ENCODE assay signal across 10 cellular contexts in the genomic region with DNA sequence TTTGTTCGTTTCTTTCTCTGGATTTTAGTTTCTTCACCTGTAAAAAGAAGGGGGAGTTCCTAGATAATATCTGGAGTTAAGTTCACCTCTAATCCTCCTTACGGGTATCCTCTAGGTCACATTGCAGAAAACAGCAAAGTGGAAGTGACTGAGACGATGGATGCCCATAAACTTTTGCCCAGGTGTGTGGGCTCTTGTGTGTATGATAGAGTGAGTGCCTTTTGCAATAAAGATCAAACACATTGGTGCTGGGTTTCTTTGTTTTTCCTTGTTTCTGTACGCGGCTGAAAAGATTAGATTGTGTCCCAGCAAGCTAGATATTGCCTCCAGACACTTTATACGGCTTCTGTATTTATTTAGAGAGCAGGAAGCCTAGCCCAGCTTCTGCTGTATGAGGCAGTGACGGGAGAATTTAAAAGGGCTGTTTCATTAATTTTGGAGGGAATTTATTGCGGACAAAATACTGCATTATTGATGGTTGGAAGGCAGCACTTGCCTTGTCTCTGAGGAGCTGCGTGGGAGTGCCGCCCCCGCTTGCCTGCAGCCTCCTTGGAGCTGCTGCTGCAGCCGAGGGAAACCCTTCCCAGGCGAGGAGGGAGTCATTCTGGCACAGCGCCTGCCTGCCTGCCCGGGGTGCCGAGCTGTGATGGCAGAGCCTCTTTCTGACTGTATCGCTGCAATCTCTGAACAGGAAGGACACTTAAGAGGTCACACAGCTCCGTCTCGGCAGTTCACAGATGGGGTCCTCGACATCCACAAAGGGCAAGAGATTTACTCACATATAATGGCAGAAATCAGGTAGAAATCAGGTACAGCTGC. TPM values are rescaled to one million over a fixed set of nuclear protein-coding genes. Genes with fewer than 3 reads are reported as not detected.
A peak's percentile ranks its signal among the peaks of the same experiment; 100 is the strongest.
DNase-seq lines count a peak whose midpoint lies in the region; ATAC-seq, FAIRE-seq and TF ChIP-seq lines count a peak whose summit lies in the region.
"Had no signal": no experiment of that assay in that cellular context is flagged by ENCODE, and none has a peak within 500 bp of the region (broad histone marks: within the 10 kb centered on the region; RNA-seq: fewer than 3 reads in every experiment).

No MANE protein-coding gene starts in this region.

- H2AFZ ChIP-seq in keratinocyte (ENCODE audit: control insufficient read depth, low read length) = peak overlapping the region; percentile 50

- TF ChIP-seq CTCF in astrocyte of the cerebellum (IDR thresholded peaks at IDR 0.05; ENCODE audit: low read depth, low read length, missing control alignments) (no peak), keratinocyte (optimal IDR thresholded peaks at IDR 0.05 in 1 of 3, IDR thresholded peaks at IDR 0.05 in 1 of 3, conservative IDR thresholded peaks at IDR 0.05 in 1 of 3; ENCODE audit: extremely low read depth in 1 of 3, insufficient read depth in 2 of 3, low read length in 3 of 3) (no peak), uterus (IDR thresholded peaks at IDR 0.05) (no peak), ascending aorta (IDR thresholded peaks at IDR 0.05) (no peak)

- H3K79me2 ChIP-seq in keratinocyte (ENCODE audit: control insufficient read depth, insufficient read depth, low read length) = no peaks in the 10 kb centered on the region

- FAIRE-seq in keratinocyte (lab: Jason Lieb, UNC) = no peak

- H3K4me3 ChIP-seq in astrocyte of the cerebellum (ENCODE audit: low read depth, low read length) (peak overlapping the region; percentile 2), keratinocyte (ENCODE audit: control insufficient read depth in 2 of 3, extremely low read depth in 1 of 3, insufficient read depth in 2 of 3, low read depth in 1 of 3, low read length in 3 of 3) (peak overlapping the region in 2 of 3 experiments; percentile 16), uterus (no peak overlapping the region), ascending aorta (no peak overlapping the region)
- H3K4me3 ChIP-seq: BLaER1 treated with 17β-estradiol and CSF1 and Interleukin-3, amounts not matched to agents 10 nM and 100 nM had no signal

- CTCF ChIA-PET in activated CD4-positive, alpha-beta T cell treated with anti-CD3 and anti-CD28 coated beads for 36 hours (lab: Charles Lee) = no interaction called here
- CTCF ChIA-PET in activated CD4-positive, alpha-beta T cell treated with anti-CD3 and anti-CD28 coated beads, Interleukin-2, amount 10 ng/mL, durations not matched to agents 7 days and 5 days (lab: Charles Lee) = no interaction called here

- H3K27ac ChIP-seq in keratinocyte (ENCODE audit: control insufficient read depth, insufficient read depth, low read length) = no peak overlapping the region
- H3K27ac ChIP-seq in uterus = no peak overlapping the region
- H3K27ac ChIP-seq in ascending aorta = no peak overlapping the region
- H3K27ac ChIP-seq: BLaER1 treated with 17β-estradiol and CSF1 and Interleukin-3, amounts not matched to agents 10 nM and 100 nM; neutrophil had no signal

- no peaks in the 10 kb centered on the region for H3K9me1 ChIP-seq in keratinocyte (ENCODE audit: control insufficient read depth, extremely low read depth, insufficient read depth, low read length)

- DNase-seq in activated CD4-positive, alpha-beta T cell treated with anti-CD3 and anti-CD28 coated beads for 36 hours = peak; percentile 4
- DNase-seq in activated CD4-positive, alpha-beta T cell treated with anti-CD3 and anti-CD28 coated beads, Interleukin-2, amount 10 ng/mL, durations not matched to agents 7 days and 5 days = no peak
- DNase-seq in astrocyte of the cerebellum (ENCODE audit: low read depth) (no peak), keratinocyte (ENCODE audit: low read depth, low spot score) (no peak), uterus (peak; percentile 14 to 23), ascending aorta (ENCODE audit: low spot score in 2 of 2) (no peak)
- no peak for DNase-seq in activated T-helper 1 cell treated with anti-CD3 and anti-CD28 coated beads, Interleukin-12 subunit alpha, Interleukin-12 subunit beta, Interleukin-2, Interleukin-4 antibody, amounts not matched to agents 30 ng/mL and 10 ng/mL and 1 ng/mL, durations not matched to agents 14 hours and 24 hours and 36 hours (ENCODE audit: low spot score)

- H3K4me2 ChIP-seq in keratinocyte (ENCODE audit: control insufficient read depth, extremely low read depth, insufficient read depth, low read depth, low read length) = peak overlapping the region; percentile 62
- H3K4me2 ChIP-seq: BLaER1 treated with 17β-estradiol and CSF1 and Interleukin-3, amounts not matched to agents 10 nM and 100 nM had no signal

- no peak overlapping the region for H3K4me3 Mint-ChIP-seq in activated CD4-positive, alpha-beta T cell treated with anti-CD3 and anti-CD28 coated beads for 36 hours
- no peak overlapping the region for H3K4me3 Mint-ChIP-seq in activated CD4-positive, alpha-beta T cell treated with anti-CD3 and anti-CD28 coated beads, Interleukin-2, amount 10 ng/mL, durations not matched to agents 7 days and 5 days
- no peak overlapping the region for H3K4me3 Mint-ChIP-seq in activated T-helper 1 cell treated with anti-CD3 and anti-CD28 coated beads, Interleukin-12 subunit alpha, Interleukin-12 subunit beta, Interleukin-2, Interleukin-4 antibody, amounts not matched to agents 30 ng/mL and 10 ng/mL and 1 ng/mL, durations not matched to agents 14 hours and 24 hours and 36 hours

- H3K27me3 ChIP-seq in keratinocyte (ENCODE audit: control insufficient read depth, extremely low read depth, insufficient read depth, low read length) (no peaks in the 10 kb centered on the region), uterus (no peaks in the 10 kb centered on the region), ascending aorta (no peaks in the 10 kb centered on the region)
- H3K27me3 ChIP-seq: BLaER1 treated with 17β-estradiol and CSF1 and Interleukin-3, amounts not matched to agents 10 nM and 100 nM; neutrophil had no signal

- in situ Hi-C loops in astrocyte of the cerebellum (cut with HindIII; ENCODE audit: low sequenced_read_pairs) = no loop called here

- no peaks in the 10 kb centered on the region for H4K20me1 ChIP-seq in keratinocyte (ENCODE audit: control insufficient read depth, extremely low read depth, insufficient read depth, low read length)
- H4K20me1 ChIP-seq: BLaER1 treated with 17β-estradiol and CSF1 and Interleukin-3, amounts not matched to agents 10 nM and 100 nM had no signal

- H3K27me3 Mint-ChIP-seq in activated CD4-positive, alpha-beta T cell treated with anti-CD3 and anti-CD28 coated beads for 36 hours = peaks cover 2% of the 10 kb centered on the region
- H3K27me3 Mint-ChIP-seq in activated CD4-positive, alpha-beta T cell treated with anti-CD3 and anti-CD28 coated beads, Interleukin-2, amount 10 ng/mL, durations not matched to agents 7 days and 5 days = no peaks in the 10 kb centered on the region
- no peaks in the 10 kb centered on the region for H3K27me3 Mint-ChIP-seq in activated T-helper 1 cell treated with anti-CD3 and anti-CD28 coated beads, Interleukin-12 subunit alpha, Interleukin-12 subunit beta, Interleukin-2, Interleukin-4 antibody, amounts not matched to agents 30 ng/mL and 10 ng/mL and 1 ng/mL, durations not matched to agents 14 hours and 24 hours and 36 hours (ENCODE audit: insufficient read depth)

- H3K9me3 Mint-ChIP-seq in activated CD4-positive, alpha-beta T cell treated with anti-CD3 and anti-CD28 coated beads for 36 hours (ENCODE audit: low read depth) = no peaks in the 10 kb centered on the region
- no peaks in the 10 kb centered on the region for H3K9me3 Mint-ChIP-seq in activated CD4-positive, alpha-beta T cell treated with anti-CD3 and anti-CD28 coated beads, Interleukin-2, amount 10 ng/mL, durations not matched to agents 7 days and 5 days
- H3K9me3 Mint-ChIP-seq in activated T-helper 1 cell treated with anti-CD3 and anti-CD28 coated beads, Interleukin-12 subunit alpha, Interleukin-12 subunit beta, Interleukin-2, Interleukin-4 antibody, amounts not matched to agents 30 ng/mL and 10 ng/mL and 1 ng/mL, durations not matched to agents 14 hours and 24 hours and 36 hours = peaks cover 4% of the 10 kb centered on the region

- H3K36me3 ChIP-seq in keratinocyte (ENCODE audit: control insufficient read depth in 2 of 2, extremely low read depth in 1 of 2, insufficient read depth in 2 of 2, low read length in 2 of 2) (no peaks in the 10 kb centered on the region), uterus (no peaks in the 10 kb centered on the region), ascending aorta (no peaks in the 10 kb centered on the region)
- H3K36me3 ChIP-seq: BLaER1 treated with 17β-estradiol and CSF1 and Interleukin-3, amounts not matched to agents 10 nM and 100 nM; neutrophil had no signal

- intact Hi-C loops in activated CD4-positive, alpha-beta T cell treated with anti-CD3 and anti-CD28 coated beads for 36 hours (cut with DNase I, micrococcal nuclease) = no loop called here
- intact Hi-C loops in uterus (cut with DNase I; ENCODE audit: low total_unique reads) = no loop called here
- intact Hi-C loops in ascending aorta (cut with DNase I) = no loop called here
- intact Hi-C loops in activated T-helper 1 cell treated with anti-CD3 and anti-CD28 coated beads, Interleukin-12 subunit alpha, Interleukin-12 subunit beta, Interleukin-2, Interleukin-4 antibody, amounts not matched to agents 30 ng/mL and 10 ng/mL and 1 ng/mL, durations not matched to agents 14 hours and 24 hours and 36 hours (cut with micrococcal nuclease) = no loop called here

- H3K4me1 Mint-ChIP-seq in activated CD4-positive, alpha-beta T cell treated with anti-CD3 and anti-CD28 coated beads for 36 hours = no peaks in the 10 kb centered on the region
- H3K4me1 Mint-ChIP-seq in activated CD4-positive, alpha-beta T cell treated with anti-CD3 and anti-CD28 coated beads, Interleukin-2, amount 10 ng/mL, durations not matched to agents 7 days and 5 days = no peaks in the 10 kb centered on the region
- H3K4me1 Mint-ChIP-seq in activated T-helper 1 cell treated with anti-CD3 and anti-CD28 coated beads, Interleukin-12 subunit alpha, Interleukin-12 subunit beta, Interleukin-2, Interleukin-4 antibody, amounts not matched to agents 30 ng/mL and 10 ng/mL and 1 ng/mL, durations not matched to agents 14 hours and 24 hours and 36 hours (ENCODE audit: low read depth) = no peaks in the 10 kb centered on the region

- H3K9me3 ChIP-seq in keratinocyte (ENCODE audit: control insufficient read depth, low read depth, low read length) (no peaks in the 10 kb centered on the region), uterus (no peaks in the 10 kb centered on the region), ascending aorta (no peaks in the 10 kb centered on the region)
- H3K9me3 ChIP-seq: BLaER1 treated with 17β-estradiol and CSF1 and Interleukin-3, amounts not matched to agents 10 nM and 100 nM; neutrophil had no signal

- no peak overlapping the region for H3K27ac Mint-ChIP-seq in activated CD4-positive, alpha-beta T cell treated with anti-CD3 and anti-CD28 coated beads for 36 hours
- no peak overlapping the region for H3K27ac Mint-ChIP-seq in activated CD4-positive, alpha-beta T cell treated with anti-CD3 and anti-CD28 coated beads, Interleukin-2, amount 10 ng/mL, durations not matched to agents 7 days and 5 days
- no peak overlapping the region for H3K27ac Mint-ChIP-seq in activated T-helper 1 cell treated with anti-CD3 and anti-CD28 coated beads, Interleukin-12 subunit alpha, Interleukin-12 subunit beta, Interleukin-2, Interleukin-4 antibody, amounts not matched to agents 30 ng/mL and 10 ng/mL and 1 ng/mL, durations not matched to agents 14 hours and 24 hours and 36 hours

- H3K4me1 ChIP-seq in keratinocyte (ENCODE audit: control insufficient read depth, extremely low read depth, insufficient read depth, low read length) (no peaks in the 10 kb centered on the region), uterus (no peaks in the 10 kb centered on the region), ascending aorta (no peaks in the 10 kb centered on the region)
- H3K4me1 ChIP-seq: BLaER1 treated with 17β-estradiol and CSF1 and Interleukin-3, amounts not matched to agents 10 nM and 100 nM had no signal

- POLR2A ChIA-PET in activated CD4-positive, alpha-beta T cell treated with anti-CD3 and anti-CD28 coated beads for 36 hours (lab: Charles Lee) = no interaction called here
- POLR2A ChIA-PET in activated CD4-positive, alpha-beta T cell treated with anti-CD3 and anti-CD28 coated beads, Interleukin-2, amount 10 ng/mL, durations not matched to agents 7 days and 5 days (lab: Charles Lee) = no interaction called here

- dilution Hi-C loops in keratinocyte (cut with MboI; ENCODE audit: extremely low pct_ligation_motif_present, low sequenced_read_pairs) = no loop called here

- H3K9ac ChIP-seq in keratinocyte (ENCODE audit: control insufficient read depth, extremely low read depth, insufficient read depth, low read length) = no peak overlapping the region
- H3K9ac ChIP-seq: BLaER1 treated with 17β-estradiol and CSF1 and Interleukin-3, amounts not matched to agents 10 nM and 100 nM had no signal

- no peak for TF ChIP-seq POLR2A in uterus (IDR thresholded peaks at IDR 0.05)

- no peaks in the 10 kb centered on the region for H3K36me3 Mint-ChIP-seq in activated CD4-positive, alpha-beta T cell treated with anti-CD3 and anti-CD28 coated beads for 36 hours (ENCODE audit: low read depth)
- H3K36me3 Mint-ChIP-seq in activated CD4-positive, alpha-beta T cell treated with anti-CD3 and anti-CD28 coated beads, Interleukin-2, amount 10 ng/mL, durations not matched to agents 7 days and 5 days (ENCODE audit: low read depth) = no peaks in the 10 kb centered on the region
- H3K36me3 Mint-ChIP-seq in activated T-helper 1 cell treated with anti-CD3 and anti-CD28 coated beads, Interleukin-12 subunit alpha, Interleukin-12 subunit beta, Interleukin-2, Interleukin-4 antibody, amounts not matched to agents 30 ng/mL and 10 ng/mL and 1 ng/mL, durations not matched to agents 14 hours and 24 hours and 36 hours (ENCODE audit: low read depth) = no peaks in the 10 kb centered on the region

- no peak for ATAC-seq in activated CD4-positive, alpha-beta T cell treated with anti-CD3 and anti-CD28 coated beads for 36 hours
- ATAC-seq in HG02852 (IDR thresholded peaks at IDR 0.05; ENCODE audit: unreplicated experiment) = no peak

RNA-seq across cellular contexts. Expression of gene PYDC2, which starts 38.6 kb away (rescaled TPM):
- total RNA-seq in activated CD4-positive, alpha-beta T cell treated with anti-CD3 and anti-CD28 coated beads for 36 hours = not detected
- total RNA-seq in activated CD4-positive, alpha-beta T cell treated with anti-CD3 and anti-CD28 coated beads, Interleukin-2, amount 10 ng/mL, durations not matched to agents 7 days and 5 days = not detected
- polyA plus RNA-seq in keratinocyte = not detected in 3 replicates
- not detected for polyA plus RNA-seq in keratinocyte (2011; ENCODE audit: low read depth)
- not detected in 2 replicates for polyA plus RNA-seq in keratinocyte (2011; cell fraction: cytosol; rRNA removed)
- polyA plus RNA-seq in keratinocyte (2011; cell fraction: nucleus; rRNA removed) = not detected in 2 replicates
- polyA plus RNA-seq in keratinocyte (2012; ENCODE audit: low replicate concordance) = not detected in 2 replicates
- not detected in 3 replicates for polyA minus RNA-seq in keratinocyte
- not detected for polyA minus RNA-seq in keratinocyte (2011; cell fraction: cytosol; rRNA and poly(A)+ RNA removed)
- polyA minus RNA-seq in keratinocyte (2011; cell fraction: nucleus; rRNA and poly(A)+ RNA removed) = not detected in 2 replicates
- total RNA-seq in uterus (not detected), ascending aorta (not detected)
- not detected in 2 replicates for total RNA-seq in activated T-helper 1 cell treated with anti-CD3 and anti-CD28 coated beads, Interleukin-12 subunit alpha, Interleukin-12 subunit beta, Interleukin-2, Interleukin-4 antibody, amounts not matched to agents 30 ng/mL and 10 ng/mL and 1 ng/mL, durations not matched to agents 14 hours and 24 hours and 36 hours

Comparison
In these comparisons a context has a peak if more than half of its experiments do, and no peak if none do; other contexts are left out.
1. DNase-seq: peak in activated CD4-positive, alpha-beta T cell treated with anti-CD3 and anti-CD28 coated beads for 36 hours (single experiment) and uterus (2 of 2); none in activated CD4-positive, alpha-beta T cell treated with anti-CD3 and anti-CD28 coated beads, Interleukin-2, amount 10 ng/mL, durations not matched to agents 7 days and 5 days (single experiment), astrocyte of the cerebellum (single experiment), keratinocyte (single experiment), ascending aorta (0 of 2) and activated T-helper 1 cell treated with anti-CD3 and anti-CD28 coated beads, Interleukin-12 subunit alpha, Interleukin-12 subunit beta, Interleukin-2, Interleukin-4 antibody, amounts not matched to agents 30 ng/mL and 10 ng/mL and 1 ng/mL, durations not matched to agents 14 hours and 24 hours and 36 hours (single experiment).
2. H3K4me3 ChIP-seq: peak in astrocyte of the cerebellum (single experiment) and keratinocyte (2 of 3); none in uterus (0 of 2) and ascending aorta (0 of 2).